ENCODE assay signal across 8 cellular contexts in the genomic region with DNA sequence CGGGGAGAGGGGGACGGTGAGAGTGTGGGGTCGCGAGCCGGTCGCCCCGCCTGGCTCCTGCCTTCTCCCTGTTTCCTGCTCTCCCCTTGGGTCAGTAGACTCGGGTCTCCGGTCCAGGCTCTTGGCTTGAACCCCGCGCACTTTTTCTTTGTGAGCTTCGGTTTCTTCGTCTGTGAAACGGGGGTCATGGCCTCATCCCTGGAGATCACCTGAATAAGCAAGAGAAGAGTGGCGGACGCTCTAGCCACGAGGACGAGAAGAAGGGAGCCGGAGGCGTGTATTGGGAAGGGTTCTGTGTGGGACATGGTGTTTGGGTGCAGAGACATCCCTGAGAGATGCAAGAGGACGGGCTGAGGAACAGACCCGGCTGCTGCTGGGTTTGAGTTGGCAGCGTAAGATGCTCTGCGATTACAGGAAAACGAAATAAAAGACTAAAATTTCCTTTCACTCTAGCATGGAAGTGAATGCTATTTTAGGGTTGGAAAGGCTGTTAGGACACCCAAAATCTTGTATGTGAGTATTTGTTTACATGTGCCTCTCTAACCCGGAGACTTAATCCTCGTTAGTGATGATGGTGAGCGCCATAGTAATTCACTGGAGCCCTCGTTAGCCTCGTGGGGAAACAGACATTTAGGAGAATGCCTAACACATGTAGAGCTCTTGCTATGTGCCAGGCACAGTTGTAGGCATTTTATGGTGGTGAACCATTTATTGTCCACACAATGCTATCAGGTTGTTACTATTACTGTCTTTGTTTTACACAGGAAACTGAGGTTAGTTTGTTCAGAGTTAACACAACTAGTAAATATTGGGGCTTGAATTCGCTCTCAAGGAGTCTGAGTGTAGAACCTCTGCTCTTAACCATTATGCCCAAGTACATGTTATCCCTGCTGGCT. TPM values are rescaled to one million over a fixed set of nuclear protein-coding genes. Genes with fewer than 3 reads are reported as not detected.
DNase-seq lines count a peak whose midpoint lies in the region; ATAC-seq, FAIRE-seq and TF ChIP-seq lines count a peak whose summit lies in the region.

No MANE protein-coding gene starts in this region.

- no peak for TF ChIP-seq CTCF in HL-60 (IDR thresholded peaks at IDR 0.05; ENCODE audit: insufficient read depth, low read length)
- TF ChIP-seq CTCF in astrocyte (IDR thresholded peaks at IDR 0.05; ENCODE audit: insufficient read depth, low read depth, low read length): no peak
- TF ChIP-seq CTCF in liver (IDR thresholded peaks at IDR 0.05; ENCODE audit: low read depth, low read length, missing input control): no peak
- no peak for TF ChIP-seq CTCF in transverse colon (IDR thresholded peaks at IDR 0.05)

- no peak for TF ChIP-seq RAD21 in liver (IDR thresholded peaks at IDR 0.05)

- H3K9me3 Mint-ChIP-seq in astrocyte (ENCODE audit: unreplicated experiment): no peaks in the 10 kb centered on the region

- in situ Hi-C loops in transverse colon (cut with MboI; ENCODE audit: low pct_ligation_motif_present in 1 of 4, low pct_unique_long_range_greater_than_20kb in 1 of 4, low sequenced_read_pairs in 3 of 4): no loop called here

- peaks cover 55% of the 10 kb centered on the region for H3K79me2 ChIP-seq in astrocyte (ENCODE audit: insufficient read depth, low read length)

- no peaks in the 10 kb centered on the region for H3K36me3 Mint-ChIP-seq in astrocyte (ENCODE audit: low read depth, unreplicated experiment)

- H3K9me3 ChIP-seq in astrocyte (ENCODE audit: insufficient read depth, low read depth, low read length) (no peaks in the 10 kb centered on the region), liver (ENCODE audit: control insufficient read depth in 4 of 4, low read length in 3 of 4) (no peaks in the 10 kb centered on the region), transverse colon (no peaks in the 10 kb centered on the region)

- peak overlapping the region; percentile 81 for H3K4me3 ChIP-seq in HL-60 (replicated peaks; ENCODE audit: insufficient read depth, low read length)
- peak overlapping the region; percentile 91 for H3K4me3 ChIP-seq in astrocyte (ENCODE audit: insufficient read depth, low read depth, low read length)
- peak overlapping the region; percentile 68 to 91 (median 74) for H3K4me3 ChIP-seq in liver (ENCODE audit: low read depth in 1 of 3, low read length in 3 of 3)
- peak overlapping the region; percentile 67 to 92 (median 80) for H3K4me3 ChIP-seq in transverse colon

- H2AFZ ChIP-seq in astrocyte (ENCODE audit: low read depth, low read length): peak overlapping the region; percentile 89

- peak overlapping the region; percentile 90 for H3K4me2 ChIP-seq in astrocyte (ENCODE audit: low read length)

- peak overlapping the region; percentile 85 for H3K9ac ChIP-seq in astrocyte (ENCODE audit: low read length)
- peak overlapping the region in 1 of 2 donors; percentile 39 for H3K9ac ChIP-seq in liver (ENCODE audit: low read depth in 1 of 2, low read length in 2 of 2)

- H3K27ac ChIP-seq in HL-60 (replicated peaks) (peak overlapping the region; percentile 96), astrocyte (ENCODE audit: low read depth, low read length) (peak overlapping the region; percentile 59), liver (ENCODE audit: low read depth in 1 of 2, low read length in 2 of 2) (no peak overlapping the region), transverse colon (peak overlapping the region; percentile 79 to 95 (median 92))

- DNase-seq in HL-60 (ENCODE audit: low read depth in 1 of 2, low spot score in 1 of 2) (no peak), astrocyte (ENCODE audit: low read depth) (no peak), transverse colon (peak; percentile 27)
- DNase-seq in activated CD4-positive, CD25-positive, alpha-beta regulatory T cell (lab: John Stamatoyannopoulos, UW): no peak
- DNase-seq in stimulated activated CD8-positive, alpha-beta memory T cell treated with anti-CD3 and anti-CD28 coated beads, Interleukin-4, amount 100 ng/mL, for 48 hours: no peak

- no peaks in the 10 kb centered on the region for H3K27me3 ChIP-seq in HL-60 (ENCODE audit: insufficient read depth, poor library complexity, severe bottlenecking)
- no peaks in the 10 kb centered on the region for H3K27me3 ChIP-seq in astrocyte (ENCODE audit: insufficient read depth, low read length)
- H3K27me3 ChIP-seq in liver (ENCODE audit: control insufficient read depth in 4 of 4, insufficient read depth in 4 of 4, low read length in 3 of 4): no peaks in the 10 kb centered on the region
- H3K27me3 ChIP-seq in transverse colon: no peaks in the 10 kb centered on the region

- H3K4me1 Mint-ChIP-seq in astrocyte (ENCODE audit: low read depth, unreplicated experiment): peaks cover 7% of the 10 kb centered on the region

- peak overlapping the region; percentile 98 for H3K4me3 Mint-ChIP-seq in astrocyte (ENCODE audit: unreplicated experiment)

- H3K4me1 ChIP-seq in astrocyte (ENCODE audit: insufficient read depth, low read length) (peaks cover 11% of the 10 kb centered on the region), liver (ENCODE audit: control insufficient read depth in 4 of 4, insufficient read depth in 4 of 4, low read length in 3 of 4) (peaks cover 3 to 22% (median 12%) of the 10 kb centered on the region in 4 donors), transverse colon (peaks cover 11 to 27% (median 19%) of the 10 kb centered on the region in 4 donors)

- TF ChIP-seq POLR2A in transverse colon (IDR thresholded peaks at IDR 0.05): no peak

- no peaks in the 10 kb centered on the region for H3K27me3 Mint-ChIP-seq in astrocyte (ENCODE audit: low read depth, unreplicated experiment)

- no peak for FAIRE-seq in astrocyte (lab: Jason Lieb, UNC)

- TF ChIP-seq EP300 in transverse colon (IDR thresholded peaks at IDR 0.05; ENCODE audit: low read depth): no peak

- H3K27ac Mint-ChIP-seq in astrocyte (ENCODE audit: unreplicated experiment): peak overlapping the region; percentile 84

- no peaks in the 10 kb centered on the region for H3K36me3 ChIP-seq in astrocyte (ENCODE audit: insufficient read depth, low read length)
- H3K36me3 ChIP-seq in liver (ENCODE audit: control insufficient read depth in 4 of 4, insufficient read depth in 3 of 4, low read depth in 1 of 4, low read length in 3 of 4): no peaks in the 10 kb centered on the region
- no peaks in the 10 kb centered on the region for H3K36me3 ChIP-seq in transverse colon

- intact Hi-C loops in transverse colon (cut with DNase I; ENCODE audit: low total_unique reads): loop anchor here (1.0 kb wide), 1 partner anchor 25 kb away; the partner anchor contains the start of gene PAGR1

- WGBS in liver: 3% methylated on average over 31 of the region's 31 CpGs
- WGBS in transverse colon (ENCODE audit: low coverage in 1 of 2), 2 donors: 0 to 1% methylated on average over 11 to 31 of the region's 31 CpGs

- H4K20me1 ChIP-seq in astrocyte (ENCODE audit: insufficient read depth, low read length): peaks cover 5% of the 10 kb centered on the region

- ATAC-seq in GM18907 (IDR thresholded peaks at IDR 0.05; ENCODE audit: unreplicated experiment) (peak; percentile 32), GM21515 (IDR thresholded peaks at IDR 0.05; ENCODE audit: unreplicated experiment) (no peak)

TF ChIP-seq in liver, 16 proteins besides CTCF, POLR2A, EP300 and RAD21:
- TF ChIP-seq, protein P1, sequence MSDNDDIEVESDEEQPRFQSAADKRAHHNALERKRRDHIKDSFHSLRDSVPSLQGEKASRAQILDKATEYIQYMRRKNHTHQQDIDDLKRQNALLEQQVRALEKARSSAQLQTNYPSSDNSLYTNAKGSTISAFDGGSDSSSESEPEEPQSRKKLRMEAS (IDR thresholded peaks at IDR 0.05): no peak
- TF ChIP-seq YY1 (IDR thresholded peaks at IDR 0.05): no peak
- no peak for TF ChIP-seq HNF4A (conservative IDR thresholded peaks at IDR 0.05)
- no peak for TF ChIP-seq EGR1 (IDR thresholded peaks at IDR 0.05; ENCODE audit: low read depth in 2 of 2)
- TF ChIP-seq TAF1 (conservative IDR thresholded peaks at IDR 0.05): no peak
- no peak for TF ChIP-seq SP1 (IDR thresholded peaks at IDR 0.05)
- TF ChIP-seq JUND (IDR thresholded peaks at IDR 0.05): no peak
- no peak for TF ChIP-seq HNF4G (IDR thresholded peaks at IDR 0.05)
- no peak for TF ChIP-seq ATF3 (IDR thresholded peaks at IDR 0.05)
TF ChIP-seq in liver: peak in this region for 0.

RNA-seq across cellular contexts. Expression of gene KIF22, which starts 0.6 kb away (rescaled TPM):
- 12.5 and 14.3 TPM in 2 replicates for total RNA-seq in astrocyte
- 10 to 100 TPM; 15.0 to 80.1 TPM for total RNA-seq in liver
- polyA plus RNA-seq in liver: 10 to 100 TPM; 39.9 to 58.7 TPM
- 100 to 1,000 TPM in 1 of 4 donors, 10 to 100 TPM in 3; 37.6 to 159 (median 59.5) TPM for total RNA-seq in transverse colon

RNA-seq across cellular contexts. Expression of gene ZG16, which starts 13.1 kb away (rescaled TPM):
- not detected in 2 replicates for total RNA-seq in astrocyte
- 1 to 10 TPM in 1 of 2 donors, under 1 TPM in 1; 0.19 to 2.7 TPM for total RNA-seq in liver
- 1 to 10 TPM in 1 of 2 donors, under 1 TPM in 1; 0.68 to 2.8 TPM for polyA plus RNA-seq in liver
- total RNA-seq in transverse colon: 1,000 to 10,000 TPM in 1 of 4 donors, 100 to 1,000 TPM in 1, 10 to 100 TPM in 2; 73.4 to 1,268 (median 104) TPM

RNA-seq across cellular contexts. Expression of gene MAZ, which starts 15.1 kb away (rescaled TPM):
- total RNA-seq in astrocyte (216 and 247 TPM in 2 replicates), liver (100 to 1,000 TPM in 1 of 2 donors, 10 to 100 TPM in 1; 28.4 to 272 TPM), transverse colon (100 to 1,000 TPM; 170 to 292 (median 233) TPM)
- polyA plus RNA-seq in liver: 10 to 100 TPM; 16.0 to 61.7 TPM

RNA-seq across cellular contexts. Expression of gene PRRT2, which starts 20.8 kb away (rescaled TPM):
- 6.2 and 6.7 TPM in 2 replicates for total RNA-seq in astrocyte
- under 1 TPM; 0.09 to 0.59 TPM for total RNA-seq in liver
- polyA plus RNA-seq in liver: under 1 TPM; 0.16 to 0.28 TPM
- 1 to 10 TPM in 3 of 4 donors, not detected in 1; 1.4 to 6.0 (median 1.9) TPM for total RNA-seq in transverse colon

RNA-seq across cellular contexts. Expression of gene PAGR1, which starts 24.8 kb away (rescaled TPM):
- total RNA-seq in astrocyte: 20.1 and 20.8 TPM in 2 replicates
- total RNA-seq in liver: 10 to 100 TPM; 11.1 to 16.9 TPM
- polyA plus RNA-seq in liver: 10 to 100 TPM in 1 of 2 donors, 1 to 10 TPM in 1; 7.3 to 18.7 TPM
- total RNA-seq in transverse colon: 10 to 100 TPM; 28.8 to 47.5 (median 32.3) TPM

Comparison
In these comparisons a context has a peak if more than half of its experiments do, and no peak if none do; other contexts are left out.
1. H3K27ac ChIP-seq: peak in HL-60 (single experiment), astrocyte (single experiment) and transverse colon (4 of 4); none in liver (0 of 2).
2. RNA of gene ZG16, which starts 13.1 kb away (total RNA-seq): 73.4 to 1,268 TPM in transverse colon; 0.19 to 2.7 TPM in liver and not detected in astrocyte; every median in the first group is over 10 times any median in the second.
3. Peak in every context shown above with its lines, with median percentiles within 50 percentile points of each other: H3K4me3 ChIP-seq.